ENCODE assay signal across 11 cellular contexts in the genomic region with DNA sequence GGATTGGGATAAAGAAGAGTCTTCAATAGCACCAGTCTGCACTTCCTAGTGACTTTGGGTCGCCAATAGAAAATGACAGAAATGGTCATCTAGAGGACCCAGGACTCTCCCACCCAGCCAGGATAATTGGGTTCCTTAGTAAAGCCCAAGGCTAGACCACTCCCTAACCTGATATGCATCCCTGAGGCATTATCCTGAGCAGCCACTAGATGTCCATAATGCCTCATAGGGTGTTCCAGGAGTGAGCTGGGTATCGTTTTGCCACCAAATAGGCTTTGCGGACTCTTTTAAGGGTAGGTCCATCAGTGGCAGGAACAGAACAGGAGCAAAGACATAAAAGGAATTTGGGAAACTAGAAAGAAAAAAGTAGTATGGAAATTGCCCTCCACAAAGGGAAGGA. TPM values are rescaled to one million over a fixed set of nuclear protein-coding genes. Genes with fewer than 3 reads are reported as not detected.
DNase-seq lines count a peak whose midpoint lies in the region; ATAC-seq and TF ChIP-seq lines count a peak whose summit lies in the region.
"Had no signal": no experiment of that assay in that cellular context is flagged by ENCODE, and none has a peak within 500 bp of the region (broad histone marks: within the 10 kb centered on the region; RNA-seq: fewer than 3 reads in every experiment).

No MANE protein-coding gene starts in this region.

- peaks cover 2% of the 10 kb centered on the region for H3K4me1 ChIP-seq in BE2C
- H3K4me1 ChIP-seq in HCT116 (ENCODE audit: control insufficient read depth in 1 of 2, insufficient read depth in 2 of 2, low read length in 2 of 2): peaks cover 2 to 15% of the 10 kb centered on the region in 2 experiments; a peak in 3 of 4 replicates
- peaks cover 0 to 24% (median 7%) of the 10 kb centered on the region in 4 donors for H3K4me1 ChIP-seq in Peyer's patch

- no peaks in the 10 kb centered on the region for H3K9me3 Mint-ChIP-seq in CD4-positive, alpha-beta T cell
- H3K9me3 Mint-ChIP-seq in endothelial cell (ENCODE audit: unreplicated experiment): no peaks in the 10 kb centered on the region
- H3K9me3 Mint-ChIP-seq: activated naive CD8-positive, alpha-beta T cell treated with anti-CD3 and anti-CD28 coated beads for 36 hours; stimulated activated effector memory CD8-positive, alpha-beta T cell treated with anti-CD3 and anti-CD28 coated beads, Interleukin-12 subunit alpha, Interleukin-12 subunit beta, amount 100 ng/mL, for 72 hours had no signal

- POLR2A ChIA-PET in HCT116 (lab: Charles Lee): no interaction called here
- POLR2A ChIA-PET in CD4-positive, alpha-beta T cell (lab: Charles Lee): interaction anchor here (0.6 to 1.4 kb wide), 2 partner anchors 73 to 337 kb away, joined by 3 to 4 read pairs; no protein-coding TSS in a partner anchor

- no peak overlapping the region for H3K4me3 ChIP-seq in BE2C (ENCODE audit: low read depth, low read length)
- H3K4me3 ChIP-seq in HCT116 (replicated peaks in 1 of 2; ENCODE audit: low read depth in 1 of 2, low read length in 2 of 2): no peak overlapping the region
- H3K4me3 ChIP-seq in Peyer's patch: no peak overlapping the region

- CTCF ChIA-PET in HCT116 (lab: Charles Lee): interaction anchor here (1.1 to 2.2 kb wide), 2 partner anchors 16 to 173 kb away, joined by 3 to 10 read pairs; no protein-coding TSS in a partner anchor
- CTCF ChIA-PET in CD4-positive, alpha-beta T cell (lab: Charles Lee): no interaction called here

- TF ChIP-seq POLR2A in HCT116 (IDR thresholded peaks at IDR 0.05; ENCODE audit: borderline replicate concordance, extremely low read depth, insufficient read depth, insufficient read length) (no peak), Peyer's patch (IDR thresholded peaks at IDR 0.05) (no peak)

- RAD21 ChIA-PET in HCT116 (lab: Charles Lee; ENCODE audit: low non-redundant PET in 1 of 2, low total read pairs in 2 of 2, uncharacterized antibody in 2 of 2, unreplicated experiment in 2 of 2): interaction anchor here in 1 of 2 experiments (1.2 kb wide), 1 partner anchor 174 kb away, joined by 4 read pairs; no protein-coding TSS in a partner anchor

- peaks cover 4% of the 10 kb centered on the region for H3K36me3 Mint-ChIP-seq in CD4-positive, alpha-beta T cell (ENCODE audit: low read depth)
- peaks cover 15% of the 10 kb centered on the region for H3K36me3 Mint-ChIP-seq in endothelial cell (ENCODE audit: low read depth, unreplicated experiment)

- H3K4me1 Mint-ChIP-seq in CD4-positive, alpha-beta T cell (ENCODE audit: low read depth): peaks cover 5% of the 10 kb centered on the region
- peaks cover 19% of the 10 kb centered on the region for H3K4me1 Mint-ChIP-seq in endothelial cell (ENCODE audit: unreplicated experiment)

- H3K9me2 ChIP-seq in HCT116 (ENCODE audit: insufficient read depth): no peaks in the 10 kb centered on the region

- H3K27ac ChIP-seq in HCT116 (ENCODE audit: low read depth, low read length): no peak overlapping the region
- H3K27ac ChIP-seq in Peyer's patch: no peak overlapping the region
- no peak overlapping the region for H3K27ac ChIP-seq in CD4-positive, alpha-beta T cell (ENCODE audit: low read depth, low read length)

- no peaks in the 10 kb centered on the region for H4K20me1 ChIP-seq in HCT116 (ENCODE audit: insufficient read depth)

- peak; percentile 45; the same call in 1 of the 2 replicates for TF ChIP-seq RAD21 in HCT116 (IDR thresholded peaks at IDR 0.05; ENCODE audit: low read depth)

- peaks cover 4% of the 10 kb centered on the region; the same call in 1 of the 2 replicates for H3K79me2 ChIP-seq in HCT116 (ENCODE audit: insufficient read depth, low read length)

- no peak overlapping the region for H3K4me3 Mint-ChIP-seq in CD4-positive, alpha-beta T cell
- no peak overlapping the region for H3K4me3 Mint-ChIP-seq in endothelial cell (ENCODE audit: unreplicated experiment)
- H3K4me3 Mint-ChIP-seq: activated naive CD8-positive, alpha-beta T cell treated with anti-CD3 and anti-CD28 coated beads for 36 hours; stimulated activated effector memory CD8-positive, alpha-beta T cell treated with anti-CD3 and anti-CD28 coated beads, Interleukin-12 subunit alpha, Interleukin-12 subunit beta, amount 100 ng/mL, for 72 hours had no signal

- peak; percentile 60 for DNase-seq in BE2C
- DNase-seq in HCT116 (ENCODE audit: low read depth, low spot score): no peak
- no peak for DNase-seq in Peyer's patch
- DNase-seq in iris pigment epithelial cell (ENCODE audit: low read depth): peak; percentile 25
- DNase-seq in HCEC 1CT: no peak
- no peak for DNase-seq in CD4-positive, alpha-beta T cell
- DNase-seq in endothelial cell (ENCODE audit: low spot score): no peak
- DNase-seq in stimulated activated CD4-positive, alpha-beta T cell treated with anti-CD3 and anti-CD28 coated beads, Interleukin-15, amount 100 ng/mL, for 24 hours: no peak
- DNase-seq: activated naive CD8-positive, alpha-beta T cell treated with anti-CD3 and anti-CD28 coated beads for 36 hours; NCI-H187 had no signal

- peak; percentile 81 for ATAC-seq in HCT116
- no peak for ATAC-seq in CD4-positive, alpha-beta T cell (ENCODE audit: poor library complexity)
- ATAC-seq: stimulated activated effector memory CD8-positive, alpha-beta T cell treated with anti-CD3 and anti-CD28 coated beads, Interleukin-12 subunit alpha, Interleukin-12 subunit beta, amount 100 ng/mL, for 72 hours had no signal

- no TSS peak for BruUV-seq in HCT116 (replicated peaks; lab: Mats Ljungman, UMichigan)

- H3K27me3 Mint-ChIP-seq in CD4-positive, alpha-beta T cell: no peaks in the 10 kb centered on the region
- H3K27me3 Mint-ChIP-seq in endothelial cell (ENCODE audit: unreplicated experiment): peaks cover 7% of the 10 kb centered on the region

- no peak overlapping the region for H2AFZ ChIP-seq in HCT116 (ENCODE audit: low read depth, low read length, poor library complexity, severe bottlenecking)

- H3K4me2 ChIP-seq in HCT116 (ENCODE audit: low read length): no peak overlapping the region

- no peak overlapping the region for H3K9ac ChIP-seq in HCT116 (ENCODE audit: low read length)

- H3K9me3 ChIP-seq in BE2C: no peaks in the 10 kb centered on the region
- no peaks in the 10 kb centered on the region for H3K9me3 ChIP-seq in HCT116 (ENCODE audit: control insufficient read depth in 1 of 2, insufficient read depth in 1 of 2, low read depth in 1 of 2, low read length in 2 of 2)
- H3K9me3 ChIP-seq in Peyer's patch: no peaks in the 10 kb centered on the region
- no peaks in the 10 kb centered on the region for H3K9me3 ChIP-seq in CD4-positive, alpha-beta T cell (ENCODE audit: control insufficient read depth, low read length)

- H3K36me3 ChIP-seq in BE2C: no peaks in the 10 kb centered on the region
- no peaks in the 10 kb centered on the region for H3K36me3 ChIP-seq in HCT116 (ENCODE audit: control insufficient read depth in 1 of 2, insufficient read depth in 2 of 2, low read length in 2 of 2)
- H3K36me3 ChIP-seq in Peyer's patch: no peaks in the 10 kb centered on the region

- H3K27me3 ChIP-seq in BE2C: peaks cover 6% of the 10 kb centered on the region
- no peaks in the 10 kb centered on the region for H3K27me3 ChIP-seq in HCT116 (ENCODE audit: insufficient read depth, low read length)
- H3K27me3 ChIP-seq in Peyer's patch: no peaks in the 10 kb centered on the region
- H3K27me3 ChIP-seq in CD4-positive, alpha-beta T cell (ENCODE audit: control insufficient read depth, insufficient read depth, low read length): no peaks in the 10 kb centered on the region

- no peak overlapping the region for H3K27ac Mint-ChIP-seq in CD4-positive, alpha-beta T cell
- H3K27ac Mint-ChIP-seq in endothelial cell (ENCODE audit: unreplicated experiment): no peak overlapping the region
- H3K27ac Mint-ChIP-seq: activated naive CD8-positive, alpha-beta T cell treated with anti-CD3 and anti-CD28 coated beads for 36 hours; stimulated activated effector memory CD8-positive, alpha-beta T cell treated with anti-CD3 and anti-CD28 coated beads, Interleukin-12 subunit alpha, Interleukin-12 subunit beta, amount 100 ng/mL, for 72 hours had no signal

- intact Hi-C loops in HCT116 (cut with micrococcal nuclease): loop anchor here (1.0 kb wide), 1 partner anchor 174 kb away; no protein-coding TSS in a partner anchor
- intact Hi-C loops in CD4-positive, alpha-beta T cell (cut with DNase I, micrococcal nuclease): loop anchor here in 1 of 2 experiments (5.0 to 10.0 kb wide), 2 partner anchors 172 to 331 kb away; no protein-coding TSS in a partner anchor

- TF ChIP-seq CTCF in BE2C (IDR thresholded peaks at IDR 0.05; ENCODE audit: low read depth, low read length) (peak; percentile 88), HCT116 (IDR thresholded peaks at IDR 0.05 in 2 of 3, conservative IDR thresholded peaks at IDR 0.05 in 1 of 3; ENCODE audit: borderline replicate concordance in 1 of 3, insufficient read depth in 1 of 3, low read depth in 2 of 3, low read length in 2 of 3) (peak; percentile 35 to 55 (median 47); a peak in 5 of 6 replicates), Peyer's patch (IDR thresholded peaks at IDR 0.05) (peak in 4 of 6 experiments; percentile 13 to 47 (median 36)), endothelial cell (IDR thresholded peaks at IDR 0.05; ENCODE audit: unreplicated experiment) (no peak)
- no peak for TF ChIP-seq CTCF in CD4-positive, alpha-beta T cell (IDR thresholded peaks at IDR 0.05)

TF ChIP-seq in HCT116, 20 proteins besides CTCF, POLR2A, EP300 and RAD21 (continues in another document):
- no peak for TF ChIP-seq CBX3 (IDR thresholded peaks at IDR 0.05; ENCODE audit: low read depth)
- TF ChIP-seq FOSL1 (IDR thresholded peaks at IDR 0.05; ENCODE audit: low read depth): no peak
- no peak for TF ChIP-seq POLR2AphosphoS5 (IDR thresholded peaks at IDR 0.05; ENCODE audit: low read depth, low read length)
- TF ChIP-seq SRF (IDR thresholded peaks at IDR 0.05; ENCODE audit: low read depth): no peak
- no peak for TF ChIP-seq EGR1 (IDR thresholded peaks at IDR 0.05; ENCODE audit: low read depth)
- TF ChIP-seq, protein P1, sequence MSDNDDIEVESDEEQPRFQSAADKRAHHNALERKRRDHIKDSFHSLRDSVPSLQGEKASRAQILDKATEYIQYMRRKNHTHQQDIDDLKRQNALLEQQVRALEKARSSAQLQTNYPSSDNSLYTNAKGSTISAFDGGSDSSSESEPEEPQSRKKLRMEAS (IDR thresholded peaks at IDR 0.05): no peak
- TF ChIP-seq CEBPB (IDR thresholded peaks at IDR 0.05; ENCODE audit: low read depth): no peak
- no peak for TF ChIP-seq EZH2phosphoT487 (IDR thresholded peaks at IDR 0.05; ENCODE audit: borderline replicate concordance)
- TF ChIP-seq ZFX (IDR thresholded peaks at IDR 0.05): no peak

RNA-seq across cellular contexts. Expression of a gene that starts 4.5 kb away (rescaled TPM):
- 3.3 TPM for polyA plus RNA-seq in BE2C (2012; ENCODE audit: insufficient read depth, insufficient read length, low read depth)
- total RNA-seq in HCT116 (2021; ENCODE audit: unreplicated experiment): not detected
- polyA plus RNA-seq in HCT116 (2012): 0.09 and 0.16 TPM in 2 replicates
- 1 to 10 TPM in 3 of 4 donors, not detected in 1; 1.6 to 2.5 (median 2.1) TPM for total RNA-seq in Peyer's patch
- 1 to 10 TPM; 1.1 to 1.6 TPM for total RNA-seq in CD4-positive, alpha-beta T cell
- 297 TPM for total RNA-seq in endothelial cell (ENCODE audit: unreplicated experiment)
- total RNA-seq: activated naive CD8-positive, alpha-beta T cell treated with anti-CD3 and anti-CD28 coated beads for 36 hours had no signal

Comparison
In these comparisons a context has a peak if more than half of its experiments do, and no peak if none do; other contexts are left out.
1. DNase-seq: peak in BE2C (single experiment) and iris pigment epithelial cell (single experiment); none in HCT116 (single experiment), Peyer's patch (0 of 3), HCEC 1CT (single experiment), CD4-positive, alpha-beta T cell (0 of 10), endothelial cell (single experiment) and stimulated activated CD4-positive, alpha-beta T cell treated with anti-CD3 and anti-CD28 coated beads, Interleukin-15, amount 100 ng/mL, for 24 hours (single experiment).
2. CTCF ChIP-seq: peak in BE2C (single experiment), HCT116 (3 of 3) and Peyer's patch (4 of 6); none in CD4-positive, alpha-beta T cell (single experiment) and endothelial cell (single experiment).
3. RNA of a gene that starts 4.5 kb away (total RNA-seq): 297 TPM in endothelial cell (single experiment); 1.6 to 2.5 TPM in Peyer's patch, 1.1 to 1.6 TPM in CD4-positive, alpha-beta T cell and not detected in HCT116 (single experiment); every median in the first group is over 10 times any median in the second.